8 cellular contexts compared by ENCODE assay signal in the genomic region with DNA sequence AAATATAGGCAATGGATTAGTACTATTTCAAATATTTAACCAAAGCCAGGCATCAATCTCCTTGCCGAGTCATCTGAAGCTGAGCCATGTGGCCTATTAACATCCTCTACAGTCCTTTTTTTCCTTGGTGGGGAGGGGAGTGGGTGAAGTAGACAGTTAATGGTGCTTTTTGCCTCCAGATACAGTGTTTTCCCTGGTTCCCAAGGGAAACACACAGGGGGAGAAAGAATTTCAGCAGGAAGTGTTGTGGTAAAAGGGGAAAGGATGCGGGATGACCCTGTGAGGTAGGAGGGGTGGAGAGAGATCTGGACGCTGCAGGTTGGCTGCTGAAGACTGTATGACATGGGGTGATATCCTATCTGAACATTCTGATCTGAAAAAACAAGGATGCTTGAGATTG. TPM values are rescaled to one million over a fixed set of nuclear protein-coding genes. Genes with fewer than 3 reads are reported as not detected.
DNase-seq lines count a peak whose midpoint lies in the region; ATAC-seq, FAIRE-seq and TF ChIP-seq lines count a peak whose summit lies in the region.

No MANE protein-coding gene starts in this region.

- TF ChIP-seq CTCF in AG09309 (IDR thresholded peaks at IDR 0.05; ENCODE audit: control insufficient read depth, insufficient read depth, low read depth, low read length, missing control alignments) (no peak), coronary artery (IDR thresholded peaks at IDR 0.05) (no peak)

- no peaks in the 10 kb centered on the region for H3K27me3 ChIP-seq in HUES48 (ENCODE audit: control insufficient read depth, insufficient read depth, low read length)

- no peak overlapping the region for H3K4me3 ChIP-seq in AG09309 (ENCODE audit: control insufficient read depth, low read depth, low read length)
- H3K4me3 ChIP-seq in HUES48 (ENCODE audit: low read depth, low read length): no peak overlapping the region
- H3K4me3 ChIP-seq in coronary artery: no peak overlapping the region

- no peak for FAIRE-seq in GM12892 (lab: Jason Lieb, UNC)

- peak overlapping the region; percentile 82 for H3K27ac ChIP-seq in HUES48 (ENCODE audit: low read depth, low read length)
- peak overlapping the region; percentile 36 to 54 for H3K27ac ChIP-seq in coronary artery

- TF ChIP-seq POLR2A in GM12892 (IDR thresholded peaks at IDR 0.05; ENCODE audit: low read depth, low read length): no peak

- DNase-seq in AG09309 (ENCODE audit: low read depth) (peak; percentile 61), coronary artery (ENCODE audit: low spot score) (no peak), midbrain (lab: John Stamatoyannopoulos, UW) (peak; percentile 29), NCI-H526 (lab: John Stamatoyannopoulos, UW) (no peak), GM12892 (ENCODE audit: insufficient read length) (no peak), DMS153 (lab: John Stamatoyannopoulos, UW) (no peak)

- H3K4me1 ChIP-seq in HUES48 (ENCODE audit: control insufficient read depth, insufficient read depth, low read length): peaks cover 41% of the 10 kb centered on the region

- peaks cover 33% of the 10 kb centered on the region for H3K36me3 ChIP-seq in HUES48 (ENCODE audit: control insufficient read depth, insufficient read depth, low read length)

- peak overlapping the region; percentile 16; the same call in 1 of the 2 replicates for H3K9ac ChIP-seq in HUES48 (ENCODE audit: low read depth, low read length)

- no peak for ATAC-seq in GM21723 (IDR thresholded peaks at IDR 0.05; ENCODE audit: unreplicated experiment)

- H3K9me3 ChIP-seq in HUES48 (ENCODE audit: control insufficient read depth, insufficient read depth, low read length): no peaks in the 10 kb centered on the region

RNA-seq across cellular contexts. Expression of a gene that starts 9.6 kb away (rescaled TPM):
- polyA plus RNA-seq in GM12892 (2012; ENCODE audit: missing spikeins): 0.81 TPM

RNA-seq across cellular contexts. Expression of a gene that starts 40.8 kb away (rescaled TPM):
- polyA plus RNA-seq in GM12892 (2012; ENCODE audit: missing spikeins): 25.4 TPM

Comparison
In these comparisons a context has a peak if more than half of its experiments do, and no peak if none do; other contexts are left out.
1. DNase-seq: peak in AG09309 (single experiment) and midbrain (single experiment); none in coronary artery (single experiment), NCI-H526 (0 of 2), GM12892 (single experiment) and DMS153 (single experiment).